In the genomic region with DNA sequence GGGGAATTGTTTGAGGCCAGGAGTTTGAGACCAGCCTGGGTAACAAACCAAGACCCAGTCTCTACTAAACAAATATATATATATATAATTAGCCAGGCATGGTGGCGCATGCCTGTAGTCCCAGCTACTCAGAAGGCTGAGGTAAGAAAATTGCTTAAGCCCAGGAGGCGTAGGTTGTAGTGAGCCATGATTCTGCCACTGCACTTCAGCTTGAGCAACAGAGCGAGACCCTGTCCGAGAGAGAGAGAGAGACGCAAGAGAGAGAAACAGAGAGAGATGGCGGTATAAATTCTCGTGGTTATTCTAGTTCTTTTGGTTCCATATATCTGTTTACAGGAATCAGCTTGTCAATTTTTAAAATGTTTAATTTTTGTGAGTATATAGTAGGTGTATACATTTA, we compare ENCODE assay signal across 25 cellular contexts.
"Had no signal": no experiment of that assay in that cellular context is flagged by ENCODE, and none has a peak within 500 bp of the region (broad histone marks: within the 10 kb centered on the region; RNA-seq: fewer than 3 reads in every experiment).

No MANE protein-coding gene starts in this region.

- H3K4me2 ChIP-seq: neural progenitor cell had no signal

- H3K36me3 ChIP-seq: neural progenitor cell, ovary, right lobe of liver, sigmoid colon, stomach, thoracic aorta, thyroid gland, tibial nerve, upper lobe of left lung had no signal

- H2AFZ ChIP-seq: neural progenitor cell, parathyroid adenoma had no signal

- DNase-seq: natural killer cell; occipital lobe; ovary; posterior cingulate gyrus; psoas muscle; right cardiac atrium; right lobe of liver; sigmoid colon; small intestine; stimulated activated CD4-positive, alpha-beta T cell treated with anti-CD3 and anti-CD28 coated beads, Interleukin-15, amount 100 ng/mL, for 24 hours; stimulated activated CD4-positive, alpha-beta T cell treated with anti-CD3 and anti-CD28 coated beads, Interleukin-2, amount 100 ng/mL, for 24 hours; stimulated activated CD4-positive, alpha-beta T cell treated with anti-CD3 and anti-CD28 coated beads, Interleukin-2, amount 100 ng/mL, for 48 hours; stimulated activated CD4-positive, alpha-beta T cell treated with anti-CD3 and anti-CD28 coated beads, Interleukin-4, amount 100 ng/mL, for 24 hours; stimulated activated naive B cell treated with anti-CD40 and anti-IgM and Interleukin-4, amounts not matched to agents 10 μg/mL and 1 μg/mL and 100 μg/mL, for 72 hours; stimulated activated naive CD4-positive, alpha-beta T cell treated with Interleukin-2 at 50 U/mL for 16 hours; stomach; thyroid gland; trophoblast cell; upper lobe of left lung had no signal

- H3K27me3 ChIP-seq: neural progenitor cell, ovary, right lobe of liver, sigmoid colon, stomach, thyroid gland, tibial nerve, upper lobe of left lung had no signal

- H3K9ac ChIP-seq: neural progenitor cell, parathyroid adenoma had no signal

- H3K27ac ChIP-seq: neural progenitor cell, ovary, parathyroid adenoma, psoas muscle, right lobe of liver, sigmoid colon, stomach, thoracic aorta, thyroid gland, tibial nerve, upper lobe of left lung had no signal

- H3K4me1 ChIP-seq: neural progenitor cell, parathyroid adenoma, psoas muscle, right lobe of liver, sigmoid colon, stomach, thyroid gland, tibial nerve, upper lobe of left lung had no signal

- H3K4me3 ChIP-seq: neural progenitor cell, ovary, psoas muscle, right lobe of liver, sigmoid colon, stomach, thoracic aorta, thyroid gland, tibial nerve, upper lobe of left lung had no signal

- FAIRE-seq: small intestine, urothelium cell line had no signal

- H3K9me3 ChIP-seq: ovary, right lobe of liver, sigmoid colon, thoracic aorta, thyroid gland, tibial nerve, upper lobe of left lung had no signal

- ATAC-seq: natural killer cell; psoas muscle; right cardiac atrium; right lobe of liver; stimulated activated effector memory CD8-positive, alpha-beta T cell treated with anti-CD3 and anti-CD28 coated beads, Interleukin-12 subunit alpha, Interleukin-12 subunit beta, amount 100 ng/mL, for 72 hours; stimulated activated naive B cell treated with anti-CD40 and anti-IgM and Interleukin-4, amounts not matched to agents 10 μg/mL and 1 μg/mL and 100 μg/mL, for 72 hours had no signal

- H3K79me2 ChIP-seq: parathyroid adenoma had no signal
